17 cellular contexts compared by ENCODE assay signal in genomic region chr15:45583731-45584639, GRCh38. TPM values are rescaled to one million over a fixed set of nuclear protein-coding genes. Genes with fewer than 3 reads are reported as not detected.
DNase-seq lines count a peak whose midpoint lies in the region; ATAC-seq and TF ChIP-seq lines count a peak whose summit lies in the region.
"Had no signal": no experiment of that assay in that cellular context is flagged by ENCODE, and none has a peak within 500 bp of the region (broad histone marks: within the 10 kb centered on the region; RNA-seq: fewer than 3 reads in every experiment).

No MANE protein-coding gene starts in this region.

- no peak overlapping the region for H3K14ac ChIP-seq in trophoblast cell (ENCODE audit: low read length)

- H3K9me3 ChIP-seq in trophoblast cell (ENCODE audit: insufficient read depth, low read depth, low read length) (no peaks in the 10 kb centered on the region), gastrocnemius medialis (no peaks in the 10 kb centered on the region)
- H3K9me3 ChIP-seq: SK-N-SH, vagina had no signal

- no peak overlapping the region for H3K18ac ChIP-seq in trophoblast cell (ENCODE audit: low read length)

- H3K27ac Mint-ChIP-seq in activated naive CD4-positive, alpha-beta T cell treated with anti-CD3 and anti-CD28 coated beads for 36 hours: no peak overlapping the region
- H3K27ac Mint-ChIP-seq in dendritic cell treated with granulocyte-macrophage colony-stimulating factor and Interleukin-4, amounts not matched to agents 40 ng/mL and 50 ng/mL, for 4 days: peak overlapping the region; percentile 99

- H2BK120ac ChIP-seq in trophoblast cell (ENCODE audit: insufficient read depth, low read length, poor library complexity): no peak overlapping the region

- H3K36me3 ChIP-seq in trophoblast cell (ENCODE audit: control insufficient read depth in 1 of 2, insufficient read depth in 2 of 2, low read length in 2 of 2) (no peaks in the 10 kb centered on the region), gastrocnemius medialis (no peaks in the 10 kb centered on the region)
- H3K36me3 ChIP-seq: vagina had no signal

- no peak overlapping the region for H4K91ac ChIP-seq in trophoblast cell (ENCODE audit: low read depth, low read length)

- H3K27me3 Mint-ChIP-seq in activated naive CD4-positive, alpha-beta T cell treated with anti-CD3 and anti-CD28 coated beads for 36 hours (ENCODE audit: low read depth): no peaks in the 10 kb centered on the region
- peaks cover 10% of the 10 kb centered on the region for H3K27me3 Mint-ChIP-seq in dendritic cell treated with granulocyte-macrophage colony-stimulating factor and Interleukin-4, amounts not matched to agents 40 ng/mL and 50 ng/mL, for 4 days

- TF ChIP-seq CTCF in gastrocnemius medialis (IDR thresholded peaks at IDR 0.05 in 4 of 5, conservative IDR thresholded peaks at IDR 0.05 in 1 of 5): no peak

- H2AK5ac ChIP-seq in trophoblast cell (ENCODE audit: low read length): no peak overlapping the region

- no peak overlapping the region for H4K8ac ChIP-seq in trophoblast cell (ENCODE audit: low read depth, low read length)

- ATAC-seq in gastrocnemius medialis: no peak
- ATAC-seq in GM18520 (IDR thresholded peaks at IDR 0.05; ENCODE audit: unreplicated experiment): no peak

- no peak overlapping the region for H4K12ac ChIP-seq in trophoblast cell (ENCODE audit: low read depth, low read length)

- H3K4me1 ChIP-seq in trophoblast cell (ENCODE audit: control insufficient read depth in 1 of 2, insufficient read depth in 2 of 2, low read length in 2 of 2) (peaks cover 0 to 10% of the 10 kb centered on the region in 2 experiments), gastrocnemius medialis (peaks cover 18 to 19% of the 10 kb centered on the region in 2 donors)

- H3K4ac ChIP-seq in trophoblast cell (ENCODE audit: low read depth, low read length): no peak overlapping the region

- no peak overlapping the region for H2AFZ ChIP-seq in trophoblast cell (ENCODE audit: insufficient read depth, low read length, poor library complexity)

- no peak overlapping the region for H3K4me3 Mint-ChIP-seq in activated naive CD4-positive, alpha-beta T cell treated with anti-CD3 and anti-CD28 coated beads for 36 hours
- no peak overlapping the region for H3K4me3 Mint-ChIP-seq in dendritic cell treated with granulocyte-macrophage colony-stimulating factor and Interleukin-4, amounts not matched to agents 40 ng/mL and 50 ng/mL, for 4 days

- H3K9ac ChIP-seq in trophoblast cell (ENCODE audit: low read length): no peak overlapping the region
- H3K9ac ChIP-seq: SK-N-SH had no signal

- no peak for TF ChIP-seq POLR2A in gastrocnemius medialis (IDR thresholded peaks at IDR 0.05)

- peaks cover 2% of the 10 kb centered on the region for H3K36me3 Mint-ChIP-seq in activated naive CD4-positive, alpha-beta T cell treated with anti-CD3 and anti-CD28 coated beads for 36 hours (ENCODE audit: low read depth)
- H3K36me3 Mint-ChIP-seq in dendritic cell treated with granulocyte-macrophage colony-stimulating factor and Interleukin-4, amounts not matched to agents 40 ng/mL and 50 ng/mL, for 4 days (ENCODE audit: low read depth): peaks cover 30% of the 10 kb centered on the region

- H3K4me1 Mint-ChIP-seq in activated naive CD4-positive, alpha-beta T cell treated with anti-CD3 and anti-CD28 coated beads for 36 hours (ENCODE audit: low read depth): peaks cover 30% of the 10 kb centered on the region
- peaks cover 47% of the 10 kb centered on the region for H3K4me1 Mint-ChIP-seq in dendritic cell treated with granulocyte-macrophage colony-stimulating factor and Interleukin-4, amounts not matched to agents 40 ng/mL and 50 ng/mL, for 4 days (ENCODE audit: low read depth)

- no CpG with 5 or more reads among the region's 11 CpGs for WGBS in trophoblast cell (ENCODE audit: extremely low coverage, insufficient coverage, insufficient read length)

- no peak overlapping the region for H2BK5ac ChIP-seq in trophoblast cell (ENCODE audit: low read depth, low read length, poor library complexity)

- DNase-seq in activated naive CD4-positive, alpha-beta T cell treated with anti-CD3 and anti-CD28 coated beads for 36 hours: peak; percentile 41
- DNase-seq in activated naive CD4-positive, alpha-beta T cell treated with anti-CD3 and anti-CD28 coated beads, Interleukin-2, amount 50 U/mL, for 16 hours: no peak
- peak; percentile 93 for DNase-seq in MV-4-11 (lab: John Stamatoyannopoulos, UW)
- peak; percentile 82 to 84 for DNase-seq in trophoblast cell
- no peak for DNase-seq in gastrocnemius medialis
- no peak for DNase-seq in substantia nigra (lab: John Stamatoyannopoulos, UW)
- DNase-seq: activated gamma-delta T cell; CD8-positive, alpha-beta memory T cell; foreskin fibroblast; NCI-H1930; NCI-H446; SK-N-SH; T1000 had no signal

- intact Hi-C loops in activated naive CD4-positive, alpha-beta T cell treated with anti-CD3 and anti-CD28 coated beads for 36 hours (cut with micrococcal nuclease): no loop called here
- intact Hi-C loops in dendritic cell treated with granulocyte-macrophage colony-stimulating factor and Interleukin-4, amounts not matched to agents 40 ng/mL and 50 ng/mL, for 4 days (cut with micrococcal nuclease): no loop called here
- intact Hi-C loops in gastrocnemius medialis (cut with DNase I; ENCODE audit: low total_unique reads): no loop called here

- no peak overlapping the region for H2BK12ac ChIP-seq in trophoblast cell (ENCODE audit: low read length)

- H3K27ac ChIP-seq in trophoblast cell (ENCODE audit: low read depth, low read length) (no peak overlapping the region), gastrocnemius medialis (no peak overlapping the region), substantia nigra (ENCODE audit: low read depth, low read length, poor library complexity, severe bottlenecking) (no peak overlapping the region)
- H3K27ac ChIP-seq: vagina had no signal

- H3K23ac ChIP-seq in trophoblast cell (ENCODE audit: low read length): no peak overlapping the region

- no peaks in the 10 kb centered on the region for H3K27me3 ChIP-seq in trophoblast cell (ENCODE audit: insufficient read depth, low read length)
- H3K27me3 ChIP-seq in gastrocnemius medialis: no peaks in the 10 kb centered on the region
- H3K27me3 ChIP-seq: vagina had no signal

- peaks cover 9% of the 10 kb centered on the region for H3K79me2 ChIP-seq in trophoblast cell (ENCODE audit: control insufficient read depth, insufficient read depth, low read length, poor library complexity)

- no peaks in the 10 kb centered on the region for H3K9me3 Mint-ChIP-seq in activated naive CD4-positive, alpha-beta T cell treated with anti-CD3 and anti-CD28 coated beads for 36 hours
- no peaks in the 10 kb centered on the region for H3K9me3 Mint-ChIP-seq in dendritic cell treated with granulocyte-macrophage colony-stimulating factor and Interleukin-4, amounts not matched to agents 40 ng/mL and 50 ng/mL, for 4 days
- H3K9me3 Mint-ChIP-seq: CD8-positive, alpha-beta memory T cell had no signal

- no peak overlapping the region for H3K4me3 ChIP-seq in trophoblast cell (ENCODE audit: low read depth, low read length)
- no peak overlapping the region for H3K4me3 ChIP-seq in gastrocnemius medialis
- H3K4me3 ChIP-seq: vagina had no signal

- in situ Hi-C loops in gastrocnemius medialis (cut with MboI; ENCODE audit: low sequenced_read_pairs in 4 of 4): no loop called here

- peaks cover 12% of the 10 kb centered on the region for H3K79me1 ChIP-seq in trophoblast cell (ENCODE audit: low read length)

- no peak overlapping the region for H3K4me2 ChIP-seq in trophoblast cell (ENCODE audit: low read length)
- H3K4me2 ChIP-seq: SK-N-SH had no signal

- CTCF ChIA-PET in activated naive CD4-positive, alpha-beta T cell treated with anti-CD3 and anti-CD28 coated beads for 36 hours (lab: Charles Lee): no interaction called here

RNA-seq across cellular contexts. Expression of gene BLOC1S6, which starts 3.2 kb away (rescaled TPM):
- total RNA-seq in activated naive CD4-positive, alpha-beta T cell treated with anti-CD3 and anti-CD28 coated beads for 36 hours: 10 to 100 TPM; 36.8 to 42.8 TPM
- polyA plus RNA-seq in trophoblast cell (2013): 17.4 and 17.8 TPM in 2 replicates
- 10 to 100 TPM; 32.9 to 38.2 (median 36.6) TPM for total RNA-seq in gastrocnemius medialis

RNA-seq across cellular contexts. Expression of gene SQOR, which starts 50.8 kb away (rescaled TPM):
- 10 to 100 TPM; 54.3 to 56.4 TPM for total RNA-seq in activated naive CD4-positive, alpha-beta T cell treated with anti-CD3 and anti-CD28 coated beads for 36 hours
- polyA plus RNA-seq in trophoblast cell (2013): 0.29 and 0.30 TPM in 2 replicates
- 100 to 1,000 TPM; 140 to 194 (median 164) TPM for total RNA-seq in gastrocnemius medialis
- polyA plus RNA-seq: neural cell had no signal

Comparison
In these comparisons a context has a peak if more than half of its experiments do, and no peak if none do; other contexts are left out.
1. DNase-seq: peak in activated naive CD4-positive, alpha-beta T cell treated with anti-CD3 and anti-CD28 coated beads for 36 hours (single experiment), MV-4-11 (single experiment) and trophoblast cell (2 of 2); none in activated naive CD4-positive, alpha-beta T cell treated with anti-CD3 and anti-CD28 coated beads, Interleukin-2, amount 50 U/mL, for 16 hours (single experiment), gastrocnemius medialis (0 of 2) and substantia nigra (0 of 49).